8 cellular contexts compared by ENCODE assay signal in genomic region chr4:70838972-70839536, GRCh38. TPM values are rescaled to one million over a fixed set of nuclear protein-coding genes. Genes with fewer than 3 reads are reported as not detected.
DNase-seq lines count a peak whose midpoint lies in the region; ATAC-seq, FAIRE-seq and TF ChIP-seq lines count a peak whose summit lies in the region.

No MANE protein-coding gene starts in this region.

- H3K9me3 ChIP-seq in neuronal stem cell (replicated peaks in 1 of 2; ENCODE audit: control insufficient read depth in 2 of 2, insufficient read depth in 1 of 2, low read depth in 1 of 2, low read length in 2 of 2) = peaks cover 0 to 1% of the 10 kb centered on the region in 2 donors
- H3K9me3 ChIP-seq in subcutaneous abdominal adipose tissue (ENCODE audit: control insufficient read depth in 5 of 5, low read length in 5 of 5) = no peaks in the 10 kb centered on the region

- H2BK15ac ChIP-seq in neuronal stem cell (ENCODE audit: low read length) = no peak overlapping the region

- peak overlapping the region; percentile 93 for H2BK5ac ChIP-seq in neuronal stem cell (ENCODE audit: low read length)

- peak overlapping the region; percentile 98 for H3K18ac ChIP-seq in neuronal stem cell (ENCODE audit: low read length)

- ATAC-seq in GM21447 (IDR thresholded peaks at IDR 0.05; ENCODE audit: unreplicated experiment) = peak; percentile 43

- WGBS in neuronal stem cell (ENCODE audit: extremely low coverage in 2 of 2, insufficient read length in 2 of 2, insufficient replicate concordance in 1 of 2), 2 donors = no CpG with 5 or more reads among the region's 63 CpGs

- H3K27me3 ChIP-seq in neuronal stem cell (ENCODE audit: control insufficient read depth in 3 of 3, insufficient read depth in 3 of 3, low read depth in 1 of 3, low read length in 3 of 3) (no peaks in the 10 kb centered on the region), subcutaneous abdominal adipose tissue (ENCODE audit: control insufficient read depth in 5 of 5, insufficient read depth in 4 of 5, low read length in 5 of 5) (no peaks in the 10 kb centered on the region)

- H3K4me1 ChIP-seq in neuronal stem cell (ENCODE audit: control insufficient read depth in 2 of 2, insufficient read depth in 1 of 2, low read depth in 1 of 2, low read length in 2 of 2) (no peaks in the 10 kb centered on the region), subcutaneous abdominal adipose tissue (ENCODE audit: control insufficient read depth in 5 of 5, insufficient read depth in 5 of 5, low read length in 5 of 5) (peaks cover 3 to 22% (median 20%) of the 10 kb centered on the region in 5 donors)

- no peak overlapping the region for H2BK12ac ChIP-seq in neuronal stem cell (ENCODE audit: low read length)

- TF ChIP-seq CTCF in RWPE1 (conservative IDR thresholded peaks at IDR 0.05; ENCODE audit: low read depth) = no peak

- H4K91ac ChIP-seq in neuronal stem cell (ENCODE audit: low read depth, low read length, poor library complexity) = no peak overlapping the region

- peak overlapping the region; percentile 85 to 99 for H3K4me3 ChIP-seq in neuronal stem cell (ENCODE audit: low read length in 2 of 2)
- H3K4me3 ChIP-seq in subcutaneous abdominal adipose tissue (ENCODE audit: low read depth in 1 of 5, low read length in 5 of 5) = peak overlapping the region; percentile 77 to 89 (median 87)

- H2BK120ac ChIP-seq in neuronal stem cell (ENCODE audit: low read depth, low read length) = no peak overlapping the region

- peak overlapping the region; percentile 75 for H3K4me2 ChIP-seq in neuronal stem cell (ENCODE audit: insufficient read depth, low read length, poor library complexity, severe bottlenecking)

- DNase-seq in DMS153 treated with DMSO at 0.1 percent for 48 hours (lab: John Stamatoyannopoulos, UW; ENCODE audit: unreplicated experiment) = peak; percentile 43
- DNase-seq in HUDEP-2 (lab: John Stamatoyannopoulos, UW; ENCODE audit: unreplicated experiment in 76 of 76) = peak in 62 of 76 experiments; percentile 3 to 63 (median 39)
- peak; percentile 45 for DNase-seq in RWPE1 (ENCODE audit: low spot score)
- DNase-seq in activated gamma-delta T cell treated with anti-CD3 and anti-CD28 coated beads, Interleukin-2, amount 50 U/mL, for 16 hours (ENCODE audit: low read depth) = peak; percentile 47
- DNase-seq in frontal cortex (ENCODE audit: low spot score in 2 of 2) = peak; percentile 54 to 63
- DNase-seq in neuronal stem cell (ENCODE audit: low spot score) = peak; percentile 61

- H4K8ac ChIP-seq in neuronal stem cell (ENCODE audit: low read depth, low read length) = peak overlapping the region; percentile 65

- peak overlapping the region; percentile 90 for H2AFZ ChIP-seq in neuronal stem cell (ENCODE audit: low read length)

- H3K27ac ChIP-seq in RWPE1 = peak overlapping the region; percentile 91
- peak overlapping the region; percentile 61 for H3K27ac ChIP-seq in neuronal stem cell (replicated peaks; ENCODE audit: low read length)
- H3K27ac ChIP-seq in subcutaneous abdominal adipose tissue (ENCODE audit: low read depth, low read length) = peak overlapping the region; percentile 81

- no peak overlapping the region for H3K4ac ChIP-seq in neuronal stem cell (ENCODE audit: low read length)

- POLR2A ChIA-PET in RWPE1 (lab: Yijun Ruan, JAX; ENCODE audit: low non-redundant PET) = interaction anchor here (0.9 kb wide), 1 partner anchor 63 kb away, joined by 3 read pairs; the partner anchor contains the start of gene MOB1B

- peak overlapping the region; percentile 4 for H2AK5ac ChIP-seq in neuronal stem cell (ENCODE audit: low read depth, low read length)

- H3K23ac ChIP-seq in neuronal stem cell (ENCODE audit: low read depth, low read length, poor library complexity) = peak overlapping the region; percentile 99

- peak overlapping the region; percentile 97 for H3K14ac ChIP-seq in neuronal stem cell (ENCODE audit: low read length)

- CTCF ChIA-PET in RWPE1 (lab: Yijun Ruan, JAX) = interaction anchor here (0.6 kb wide), 1 partner anchor 951 kb away, joined by 3 read pairs; no protein-coding TSS in a partner anchor

- H3K9ac ChIP-seq in neuronal stem cell (ENCODE audit: low read depth, low read length, poor library complexity) (peak overlapping the region; percentile 82), subcutaneous abdominal adipose tissue (ENCODE audit: low read length in 5 of 5) (peak overlapping the region; percentile 78 to 92 (median 89))

- H3K36me3 ChIP-seq in neuronal stem cell (replicated peaks in 1 of 2; ENCODE audit: control insufficient read depth in 2 of 2, insufficient read depth in 2 of 2, low read length in 2 of 2) (peaks cover 7 to 33% of the 10 kb centered on the region in 2 donors), subcutaneous abdominal adipose tissue (ENCODE audit: control insufficient read depth in 5 of 5, insufficient read depth in 5 of 5, low read length in 5 of 5) (peaks cover 2 to 11% (median 8%) of the 10 kb centered on the region in 5 donors)

- peaks cover 4% of the 10 kb centered on the region for H3K79me1 ChIP-seq in neuronal stem cell (ENCODE audit: low read depth, low read length)

- FAIRE-seq in frontal cortex (lab: Jason Lieb, UNC) = no peak

RNA-seq across cellular contexts. Expression of gene GRSF1, which starts 0.6 kb away (rescaled TPM):
- 47.3 TPM for total RNA-seq in frontal cortex
- 46.1 TPM for polyA plus RNA-seq in neuronal stem cell (2013, experiment 1 of 2)
- 46.2 TPM for polyA plus RNA-seq in neuronal stem cell (2013, experiment 2 of 2)

Comparison
In these comparisons a context has a peak if more than half of its experiments do, and no peak if none do; other contexts are left out.
1. Peak in every context shown above with its lines: DNase-seq, ATAC-seq, H3K4me3 ChIP-seq and H3K27ac ChIP-seq.